9 cellular contexts compared by ENCODE assay signal in the genomic region with DNA sequence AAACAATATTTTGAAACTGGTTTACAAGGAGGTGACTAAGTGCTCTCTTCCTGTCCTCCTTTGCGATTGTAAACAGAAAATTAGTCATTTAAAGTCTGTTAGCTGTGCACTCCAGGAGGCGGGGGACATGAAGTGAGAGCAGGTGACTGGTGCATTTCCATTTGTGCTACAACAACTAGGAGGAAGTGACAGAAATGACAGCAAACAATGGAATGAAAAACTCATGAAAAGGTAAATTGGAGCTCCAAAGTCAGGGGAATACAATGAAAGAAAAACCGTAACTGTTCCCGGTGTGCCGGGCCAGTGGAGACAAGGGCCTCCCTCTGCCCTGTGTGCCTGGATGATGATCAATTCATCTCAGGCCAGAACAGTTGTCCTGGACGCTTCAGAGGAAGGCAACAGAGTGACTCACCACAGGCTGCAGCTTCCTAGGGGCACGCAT.
A peak's percentile ranks its signal among the peaks of the same experiment; 100 is the strongest.
DNase-seq lines count a peak whose midpoint lies in the region; ATAC-seq, FAIRE-seq and TF ChIP-seq lines count a peak whose summit lies in the region.
"Had no signal": no experiment of that assay in that cellular context is flagged by ENCODE, and none has a peak within 500 bp of the region (broad histone marks: within the 10 kb centered on the region; RNA-seq: fewer than 3 reads in every experiment).

No MANE protein-coding gene starts in this region.

- no peaks in the 10 kb centered on the region for H3K36me3 ChIP-seq in HepG2 (replicated peaks in 1 of 2; ENCODE audit: control insufficient read depth in 1 of 2, insufficient read depth in 2 of 2, low read length in 2 of 2)
- no peaks in the 10 kb centered on the region for H3K36me3 ChIP-seq in esophagus squamous epithelium
- H3K36me3 ChIP-seq: upper lobe of left lung had no signal

- H3K4me2 ChIP-seq in HepG2 (ENCODE audit: low read depth, low read length), result no peak overlapping the region

- H3K79me2 ChIP-seq in HepG2 (ENCODE audit: insufficient read depth, low read length), result no peaks in the 10 kb centered on the region

- no peak for FAIRE-seq in HepG2 (lab: Jason Lieb, UNC)

- no peak overlapping the region for H3K27ac ChIP-seq in HepG2 (ENCODE audit: extremely low read length, insufficient read depth, low read length)
- H3K27ac ChIP-seq in esophagus squamous epithelium, result no peak overlapping the region

- CTCF ChIA-PET in HepG2 (lab: Yijun Ruan, JAX; ENCODE audit: low intra/inter-chr PET ratio, low total read pairs), result no interaction called here

- no TSS peak for BruUV-seq in HepG2 (replicated peaks; lab: Mats Ljungman, UMichigan)

- no peak overlapping the region for H3K4me3 ChIP-seq in NB4 (ENCODE audit: low read depth, low read length)
- no peak overlapping the region for H3K4me3 ChIP-seq in HepG2 (replicated peaks in 1 of 3; ENCODE audit: insufficient read depth in 1 of 3, low read depth in 2 of 3, low read length in 3 of 3)
- H3K4me3 ChIP-seq in esophagus squamous epithelium, result no peak overlapping the region
- H3K4me3 ChIP-seq: upper lobe of left lung had no signal

- no peak for TF ChIP-seq POLR2A in NB4 (IDR thresholded peaks at IDR 0.05; ENCODE audit: extremely low read depth, insufficient read length)
- no peak for TF ChIP-seq POLR2A in HepG2 (IDR thresholded peaks at IDR 0.05; ENCODE audit: insufficient read depth in 1 of 2, low read depth in 2 of 2, low read length in 2 of 2)
- no peak for TF ChIP-seq POLR2A in esophagus squamous epithelium (IDR thresholded peaks at IDR 0.05)

- no peak overlapping the region for H2AFZ ChIP-seq in HepG2 (ENCODE audit: low read length)

- TF ChIP-seq RAD21 in HepG2 (CRISPR knock-in tag; IDR thresholded peaks at IDR 0.05), result no peak

- peak; percentile 50; the same call in 1 of the 3 replicates for ATAC-seq in HepG2
- no peak for ATAC-seq in GM21381 (IDR thresholded peaks at IDR 0.05; ENCODE audit: unreplicated experiment)
- ATAC-seq in left cardiac atrium, result no peak

- intact Hi-C loops in HepG2 (cut with micrococcal nuclease; ENCODE audit: unreplicated experiment), result no loop called here
- intact Hi-C loops in esophagus squamous epithelium (cut with DNase I), result no loop called here
- intact Hi-C loops in left cardiac atrium (cut with DNase I), result no loop called here

- TF ChIP-seq EP300 in HepG2 (IDR thresholded peaks at IDR 0.05; ENCODE audit: low read depth in 2 of 2, low read length in 2 of 2) (no peak), HepG2 (CRISPR knock-in tag; IDR thresholded peaks at IDR 0.05; ENCODE audit: borderline replicate concordance) (no peak)

- POLR2A ChIA-PET in HepG2 (lab: Yijun Ruan, JAX), result no interaction called here

- TF ChIP-seq CTCF in NB4 (IDR thresholded peaks at IDR 0.05; ENCODE audit: low read depth, low read length) (no peak), HepG2 (CRISPR knock-in tag; IDR thresholded peaks at IDR 0.05) (no peak), esophagus squamous epithelium (IDR thresholded peaks at IDR 0.05) (no peak)

- 7% methylated on average over 7 of the region's 7 CpGs for WGBS in HepG2 (ENCODE audit: low lambda C conversion rate)
- WGBS in esophagus squamous epithelium, 2 donors, result 25 to 36% methylated on average over 7 of the region's 7 CpGs

- H3K27me3 ChIP-seq in HepG2 (ENCODE audit: control insufficient read depth in 1 of 2, insufficient read depth in 2 of 2, low read length in 2 of 2) (no peaks in the 10 kb centered on the region; a peak in 1 of 5 replicates), esophagus squamous epithelium (no peaks in the 10 kb centered on the region)
- H3K27me3 ChIP-seq: upper lobe of left lung had no signal

- in situ Hi-C loops in HepG2 (cut with HindIII; ENCODE audit: extremely low pct_ligation_motif_present, low pct_unique_long_range_greater_than_20kb), result no loop called here

- H3K4me1 ChIP-seq in HepG2 (ENCODE audit: insufficient read depth, low read length) (no peaks in the 10 kb centered on the region), esophagus squamous epithelium (no peaks in the 10 kb centered on the region)

- DNase-seq in DMS53 treated with DMSO at 0.1 percent for 48 hours (lab: John Stamatoyannopoulos, UW; ENCODE audit: unreplicated experiment) (peak; percentile 92), NB4 (ENCODE audit: low read depth) (peak; percentile 66), SW 1271 (lab: John Stamatoyannopoulos, UW) (peak; percentile 23 to 83), HepG2 (ENCODE audit: low spot score) (peak; percentile 5), esophagus squamous epithelium (lab: John Stamatoyannopoulos, UW) (no peak), OCI-M1 (lab: John Stamatoyannopoulos, UW) (no peak), left cardiac atrium (no peak)

- H4K20me1 ChIP-seq in HepG2 (ENCODE audit: insufficient read depth, low read length), result no peaks in the 10 kb centered on the region

- no peaks in the 10 kb centered on the region for H3K9me3 ChIP-seq in HepG2 (ENCODE audit: low read length)
- no peaks in the 10 kb centered on the region for H3K9me3 ChIP-seq in esophagus squamous epithelium
- H3K9me3 ChIP-seq: upper lobe of left lung had no signal

- H3K9ac ChIP-seq in HepG2 (ENCODE audit: insufficient read depth, low read depth, low read length), result no peak overlapping the region

TF ChIP-seq in HepG2, 621 proteins besides CTCF, POLR2A, EP300 and RAD21:
- TF ChIP-seq TBX2 (CRISPR knock-in tag; IDR thresholded peaks at IDR 0.05; ENCODE audit: borderline replicate concordance) (no peak), ZNF546 (CRISPR knock-in tag; conservative IDR thresholded peaks at IDR 0.05) (no peak), GATA4 (IDR thresholded peaks at IDR 0.05; ENCODE audit: borderline replicate concordance, low read depth) (no peak), SNRNP70 (IDR thresholded peaks at IDR 0.05; ENCODE audit: low read depth, low read length) (no peak), SATB2 (CRISPR knock-in tag; IDR thresholded peaks at IDR 0.05) (no peak), ZNF567 (CRISPR knock-in tag; IDR thresholded peaks at IDR 0.05; ENCODE audit: borderline replicate concordance) (no peak)
- TF ChIP-seq, protein P1, sequence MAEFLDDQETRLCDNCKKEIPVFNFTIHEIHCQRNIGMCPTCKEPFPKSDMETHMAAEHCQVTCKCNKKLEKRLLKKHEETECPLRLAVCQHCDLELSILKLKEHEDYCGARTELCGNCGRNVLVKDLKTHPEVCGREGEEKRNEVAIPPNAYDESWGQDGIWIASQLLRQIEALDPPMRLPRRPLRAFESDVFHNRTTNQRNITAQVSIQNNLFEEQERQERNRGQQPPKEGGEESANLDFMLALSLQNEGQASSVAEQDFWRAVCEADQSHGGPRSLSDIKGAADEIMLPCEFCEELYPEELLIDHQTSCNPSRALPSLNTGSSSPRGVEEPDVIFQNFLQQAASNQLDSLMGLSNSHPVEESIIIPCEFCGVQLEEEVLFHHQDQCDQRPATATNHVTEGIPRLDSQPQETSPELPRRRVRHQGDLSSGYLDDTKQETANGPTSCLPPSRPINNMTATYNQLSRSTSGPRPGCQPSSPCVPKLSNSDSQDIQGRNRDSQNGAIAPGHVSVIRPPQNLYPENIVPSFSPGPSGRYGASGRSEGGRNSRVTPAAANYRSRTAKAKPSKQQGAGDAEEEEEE (CRISPR knock-in tag; IDR thresholded peaks at IDR 0.05; ENCODE audit: borderline replicate concordance), result no peak

Comparison
In these comparisons a context has a peak if more than half of its experiments do, and no peak if none do; other contexts are left out.
1. DNase-seq: peak in DMS53 treated with DMSO at 0.1 percent for 48 hours (single experiment), NB4 (single experiment), SW 1271 (2 of 2) and HepG2 (single experiment); none in esophagus squamous epithelium (single experiment), OCI-M1 (single experiment) and left cardiac atrium (single experiment).